ENCODE assay signal across 11 cellular contexts in the genomic region with DNA sequence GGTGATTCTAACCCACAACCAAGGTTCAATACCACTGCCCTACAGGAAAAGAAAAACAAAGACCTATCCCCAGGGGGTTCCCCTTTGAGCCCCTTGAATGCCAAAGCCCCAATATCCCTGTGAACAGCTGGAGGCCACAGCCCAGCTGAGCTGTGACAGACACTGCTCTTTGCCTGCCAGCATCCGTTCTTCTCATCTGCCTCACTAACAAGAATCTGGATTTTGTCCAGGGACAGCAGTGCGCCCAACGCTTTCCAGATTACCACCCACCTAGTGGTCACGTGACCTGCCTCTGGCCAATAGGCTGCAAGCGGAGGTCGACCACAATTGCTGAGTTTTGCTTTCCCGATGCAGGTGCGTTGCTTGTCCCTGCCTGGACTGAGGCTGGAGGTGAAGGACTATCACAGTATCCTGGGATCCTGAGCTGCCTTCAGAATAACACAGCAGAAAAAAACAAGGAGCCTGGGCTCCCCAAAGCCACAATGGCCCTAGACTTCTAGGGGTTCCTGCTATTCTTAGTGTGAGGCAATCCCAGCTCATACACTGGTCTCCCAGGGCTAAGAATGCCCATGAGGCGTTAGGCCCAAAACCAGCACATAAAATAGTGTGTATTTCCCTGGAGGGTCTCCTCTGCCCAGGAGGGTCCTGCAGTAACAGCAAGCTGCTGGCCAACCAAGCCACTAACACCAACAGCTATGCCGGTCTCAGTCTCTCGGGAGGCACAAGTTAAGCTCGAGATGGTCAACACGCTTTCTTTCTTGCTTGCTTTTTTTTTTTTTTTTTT. TPM values are rescaled to one million over a fixed set of nuclear protein-coding genes. Genes with fewer than 3 reads are reported as not detected.
DNase-seq lines count a peak whose midpoint lies in the region; ATAC-seq and TF ChIP-seq lines count a peak whose summit lies in the region.
"Had no signal": no experiment of that assay in that cellular context is flagged by ENCODE, and none has a peak within 500 bp of the region (broad histone marks: within the 10 kb centered on the region; RNA-seq: fewer than 3 reads in every experiment).

No MANE protein-coding gene starts in this region.

- no peak for ATAC-seq in CD8-positive, alpha-beta T cell
- no peak for ATAC-seq in GM18498 (IDR thresholded peaks at IDR 0.05; ENCODE audit: unreplicated experiment)
- ATAC-seq in HG02884 (IDR thresholded peaks at IDR 0.05; ENCODE audit: unreplicated experiment): no peak
- ATAC-seq: HCT116 had no signal

- DNase-seq in ELF-1 (ENCODE audit: low read depth, low spot score): peak; percentile 94
- DNase-seq in RWPE1 (ENCODE audit: low spot score): peak; percentile 28
- DNase-seq in foreskin fibroblast: peak; percentile 67 to 84
- peak; percentile 64 for DNase-seq in occipital lobe (lab: John Stamatoyannopoulos, UW)
- no peak for DNase-seq in activated CD4-positive, alpha-beta T cell treated with anti-CD3 and anti-CD28 coated beads, Interleukin-2, amount 50 U/mL, for 1 hour
- no peak for DNase-seq in CD8-positive, alpha-beta T cell
- DNase-seq: GF-D8, NCI-H2227 treated with DMSO at 0.1 percent for 48 hours had no signal

- no peaks in the 10 kb centered on the region for H3K4me1 Mint-ChIP-seq in CD8-positive, alpha-beta T cell (ENCODE audit: low read depth)

- no peak overlapping the region for H3K27ac ChIP-seq in RWPE1
- H3K27ac ChIP-seq in CD8-positive, alpha-beta T cell (ENCODE audit: low read depth, low read length): no peak overlapping the region

- H3K4me3 Mint-ChIP-seq in CD8-positive, alpha-beta T cell: no peak overlapping the region

- no peaks in the 10 kb centered on the region for H3K9me3 Mint-ChIP-seq in CD8-positive, alpha-beta T cell

- peaks cover 11% of the 10 kb centered on the region for H3K36me3 ChIP-seq in CD8-positive, alpha-beta T cell (ENCODE audit: insufficient read depth, low read length)

- no peaks in the 10 kb centered on the region for H3K4me1 ChIP-seq in CD8-positive, alpha-beta T cell (ENCODE audit: insufficient read depth, low read length)

- intact Hi-C loops in CD8-positive, alpha-beta T cell (cut with DNase I, micrococcal nuclease): no loop called here

- no peaks in the 10 kb centered on the region for H3K27me3 ChIP-seq in CD8-positive, alpha-beta T cell (ENCODE audit: insufficient read depth, low read length)

- H3K9me3 ChIP-seq in CD8-positive, alpha-beta T cell (ENCODE audit: low read length): no peaks in the 10 kb centered on the region

- H3K27me3 Mint-ChIP-seq in CD8-positive, alpha-beta T cell (ENCODE audit: low read depth): no peaks in the 10 kb centered on the region

- CTCF ChIA-PET in RWPE1 (lab: Yijun Ruan, JAX): interaction anchor here (0.7 kb wide), 1 partner anchor 12 kb away, joined by 6 read pairs; no protein-coding TSS in a partner anchor
- CTCF ChIA-PET in CD8-positive, alpha-beta T cell (lab: Charles Lee): interaction anchor here (0.7 to 1.6 kb wide), 2 partner anchors 32 to 282 kb away, joined by 3 to 4 read pairs; no protein-coding TSS in a partner anchor

- peaks cover 73% of the 10 kb centered on the region for H3K36me3 Mint-ChIP-seq in CD8-positive, alpha-beta T cell

- H3K4me3 ChIP-seq in foreskin fibroblast (ENCODE audit: low read depth in 1 of 2, low read length in 2 of 2): no peak overlapping the region
- no peak overlapping the region for H3K4me3 ChIP-seq in CD8-positive, alpha-beta T cell (ENCODE audit: low read depth, low read length)

- no peak for TF ChIP-seq CTCF in RWPE1 (conservative IDR thresholded peaks at IDR 0.05; ENCODE audit: low read depth)
- no peak for TF ChIP-seq CTCF in foreskin fibroblast (IDR thresholded peaks at IDR 0.05; ENCODE audit: low read depth, low read length)
- no peak for TF ChIP-seq CTCF in CD8-positive, alpha-beta T cell (IDR thresholded peaks at IDR 0.05)

- POLR2A ChIA-PET in RWPE1 (lab: Yijun Ruan, JAX; ENCODE audit: low non-redundant PET): interaction anchor here (0.7 kb wide), 1 partner anchor 350 kb away, joined by 3 read pairs; no protein-coding TSS in a partner anchor
- POLR2A ChIA-PET in CD8-positive, alpha-beta T cell (lab: Charles Lee): no interaction called here

- H3K27ac Mint-ChIP-seq in CD8-positive, alpha-beta T cell: no peak overlapping the region

RNA-seq across cellular contexts. Expression of a gene that starts 13.8 kb away (rescaled TPM):
- total RNA-seq in occipital lobe: 10.8 TPM
- total RNA-seq in CD8-positive, alpha-beta T cell: 10 to 100 TPM; 13.6 to 14.0 TPM

Comparison
In these comparisons a context has a peak if more than half of its experiments do, and no peak if none do; other contexts are left out.
1. DNase-seq: peak in ELF-1 (single experiment), RWPE1 (single experiment), foreskin fibroblast (2 of 2) and occipital lobe (single experiment); none in activated CD4-positive, alpha-beta T cell treated with anti-CD3 and anti-CD28 coated beads, Interleukin-2, amount 50 U/mL, for 1 hour (single experiment) and CD8-positive, alpha-beta T cell (0 of 7).